ENCODE assay signal across 8 cellular contexts in the genomic region with DNA sequence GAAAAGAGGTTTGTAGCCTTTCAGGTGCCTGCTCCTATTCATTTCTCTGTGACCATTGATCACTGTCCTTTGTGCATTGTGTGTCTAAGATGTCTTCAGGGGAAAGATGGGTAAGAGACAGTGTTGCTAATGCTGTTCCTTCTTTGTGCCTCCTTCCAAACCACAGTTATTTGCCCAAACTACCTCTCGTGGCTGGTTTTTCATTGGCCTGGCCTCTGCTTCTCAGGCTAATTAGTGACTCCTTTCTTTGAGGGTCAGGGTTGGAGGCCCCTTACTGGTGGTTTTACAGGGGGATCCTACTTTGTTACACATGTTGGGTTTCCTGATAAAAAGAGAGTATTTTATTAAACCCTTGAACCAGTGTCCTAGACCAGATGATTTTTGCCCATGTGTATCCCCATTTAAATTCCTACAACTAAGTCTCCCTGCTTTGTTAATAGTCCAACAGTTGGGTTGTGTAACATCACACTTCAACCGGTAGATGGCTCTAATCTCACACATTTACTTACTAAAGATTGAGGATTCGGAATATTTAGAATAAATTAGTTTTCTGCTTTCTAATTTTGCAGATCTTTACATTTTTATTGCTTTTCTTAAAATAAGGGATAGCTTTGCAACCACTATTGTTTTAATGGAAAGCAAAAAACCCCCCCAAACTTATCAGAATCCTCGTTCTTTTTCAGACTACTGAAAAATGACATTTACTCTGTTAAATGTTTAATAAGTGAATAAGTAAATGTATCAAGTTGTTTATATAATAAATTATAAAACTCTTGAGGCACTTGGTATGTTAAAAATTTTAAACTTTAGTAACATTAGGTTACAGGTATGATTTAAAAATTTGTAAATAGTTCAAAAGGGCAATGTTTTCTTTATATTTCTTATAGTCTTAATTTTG. TPM values are rescaled to one million over a fixed set of nuclear protein-coding genes. Genes with fewer than 3 reads are reported as not detected.
DNase-seq lines count a peak whose midpoint lies in the region; ATAC-seq, FAIRE-seq and TF ChIP-seq lines count a peak whose summit lies in the region.

No MANE protein-coding gene starts in this region.

- H3K9me1 ChIP-seq in K562 (ENCODE audit: control insufficient read depth, insufficient read depth, low read length) (no peaks in the 10 kb centered on the region), keratinocyte (ENCODE audit: control insufficient read depth, extremely low read depth, insufficient read depth, low read length) (no peaks in the 10 kb centered on the region)

- no peak for TF ChIP-seq POLR2A in K562 (conservative IDR thresholded peaks at IDR 0.05)

- CTCF ChIA-PET in K562 (lab: Yijun Ruan, JAX; ENCODE audit: low intra/inter-chr PET ratio) = interaction anchor here (1.0 to 1.6 kb wide), 2 partner anchors 70 to 589 kb away, joined by 3 to 6 read pairs; no protein-coding TSS in a partner anchor

- H4K20me1 ChIP-seq in K562 (replicated peaks; ENCODE audit: control insufficient read depth, insufficient read depth, low read length) (peaks cover 14% of the 10 kb centered on the region), keratinocyte (ENCODE audit: control insufficient read depth, extremely low read depth, insufficient read depth, low read length) (peaks cover 7% of the 10 kb centered on the region)

- no peaks in the 10 kb centered on the region for H3K9me3 ChIP-seq in K562 (replicated peaks; ENCODE audit: control insufficient read depth, insufficient read depth, low read depth, low read length)
- no peaks in the 10 kb centered on the region for H3K9me3 ChIP-seq in keratinocyte (ENCODE audit: control insufficient read depth, low read depth, low read length)
- H3K9me3 ChIP-seq in stomach smooth muscle (ENCODE audit: control insufficient read depth in 2 of 2, low read length in 2 of 2) = no peaks in the 10 kb centered on the region

- H2AFZ ChIP-seq in K562 (ENCODE audit: low read depth, low read length) = no peak overlapping the region
- no peak overlapping the region for H2AFZ ChIP-seq in keratinocyte (ENCODE audit: control insufficient read depth, low read length)

- H3K27ac ChIP-seq in C4-2B (peak overlapping the region; percentile 92; the same call in 1 of the 2 replicates), K562 (ENCODE audit: extremely low read depth, low read depth, low read length) (no peak overlapping the region; the same call in 1 of the 3 replicates), keratinocyte (ENCODE audit: control insufficient read depth, insufficient read depth, low read length) (peak overlapping the region; percentile 32), stomach smooth muscle (ENCODE audit: low read length) (no peak overlapping the region)

- peaks cover 62% of the 10 kb centered on the region for H3K79me2 ChIP-seq in K562 (ENCODE audit: control insufficient read depth, insufficient read depth, low read length)
- H3K79me2 ChIP-seq in keratinocyte (ENCODE audit: control insufficient read depth, insufficient read depth, low read length) = peaks cover 55% of the 10 kb centered on the region

- dilution Hi-C loops in keratinocyte (cut with MboI; ENCODE audit: extremely low pct_ligation_motif_present, low sequenced_read_pairs) = no loop called here

- ATAC-seq in K562 (peak; percentile 27; the same call in 2 of the 3 replicates), HG03135 (IDR thresholded peaks at IDR 0.05; ENCODE audit: unreplicated experiment) (no peak)

- TF ChIP-seq EP300 in K562 (IDR thresholded peaks at IDR 0.05; ENCODE audit: low read length) = no peak

- in situ Hi-C loops in K562 (cut with MboI) = no loop called here

- POLR2A ChIA-PET in K562 (lab: Yijun Ruan, JAX) = interaction anchor here (0.6 kb wide), 1 partner anchor 347 kb away, joined by 3 read pairs; no protein-coding TSS in a partner anchor

- H3K36me3 ChIP-seq in K562 (ENCODE audit: control insufficient read depth, insufficient read depth, low read length) (peaks cover 46% of the 10 kb centered on the region), keratinocyte (ENCODE audit: control insufficient read depth in 2 of 2, extremely low read depth in 1 of 2, insufficient read depth in 2 of 2, low read length in 2 of 2) (peaks cover 4 to 11% of the 10 kb centered on the region in 2 experiments), stomach smooth muscle (ENCODE audit: control insufficient read depth in 2 of 2, insufficient read depth in 2 of 2, low read length in 2 of 2) (no peaks in the 10 kb centered on the region)

- intact Hi-C loops in K562 (cut with micrococcal nuclease) = loop anchor here (1.0 to 10.0 kb wide), 6 partner anchors 70 to 589 kb away; partner anchors contain the start of gene HSPD1

- FAIRE-seq in GM18507 (lab: Jason Lieb, UNC) (peak; percentile 82), K562 (lab: Jason Lieb, UNC) (peak; percentile 68), keratinocyte (lab: Jason Lieb, UNC) (no peak)

- no peak for DNase-seq in GM18507 (ENCODE audit: extremely low spot score, insufficient read length, low read depth)
- peak; percentile 42 for DNase-seq in NCI-H69 (lab: John Stamatoyannopoulos, UW)
- peak in 1 of 4 experiments; percentile 40 for DNase-seq in K562 (ENCODE audit: extremely low read depth in 1 of 4, low spot score in 3 of 4)
- DNase-seq in keratinocyte (ENCODE audit: low read depth, low spot score) = no peak
- no peak for DNase-seq in NCI-H2081 treated with DMSO at 0.1 percent for 48 hours (lab: John Stamatoyannopoulos, UW)

- H3K4me2 ChIP-seq in K562 (ENCODE audit: insufficient read depth, low read length) = peak overlapping the region; percentile 85
- peak overlapping the region; percentile 92 for H3K4me2 ChIP-seq in keratinocyte (ENCODE audit: control insufficient read depth, extremely low read depth, insufficient read depth, low read depth, low read length)

- TF ChIP-seq CTCF in C4-2B (conservative IDR thresholded peaks at IDR 0.05) (peak; percentile 83), K562 (IDR thresholded peaks at IDR 0.05 in 2 of 3, conservative IDR thresholded peaks at IDR 0.05 in 1 of 3; ENCODE audit: insufficient read depth in 2 of 3, low read depth in 1 of 3, low read length in 3 of 3) (peak; percentile 17 to 60 (median 50); a peak in 4 of 6 replicates), keratinocyte (optimal IDR thresholded peaks at IDR 0.05 in 1 of 3, IDR thresholded peaks at IDR 0.05 in 1 of 3, conservative IDR thresholded peaks at IDR 0.05 in 1 of 3; ENCODE audit: extremely low read depth in 1 of 3, insufficient read depth in 2 of 3, low read length in 3 of 3) (peak in 2 of 3 experiments; percentile 52 to 69)

- H3K4me3 ChIP-seq in K562 = peak overlapping the region; percentile 88
- peak overlapping the region; percentile 83 to 91 (median 91) for H3K4me3 ChIP-seq in keratinocyte (ENCODE audit: control insufficient read depth in 2 of 3, extremely low read depth in 1 of 3, insufficient read depth in 2 of 3, low read depth in 1 of 3, low read length in 3 of 3)
- peak overlapping the region; percentile 94 to 95 for H3K4me3 ChIP-seq in stomach smooth muscle (ENCODE audit: low read length in 2 of 2)

- peak; percentile 62 to 66 for TF ChIP-seq RAD21 in K562 (CRISPR knock-in tag; conservative IDR thresholded peaks at IDR 0.05 in 1 of 2, IDR thresholded peaks at IDR 0.05 in 1 of 2)

- H3K4me1 ChIP-seq in K562 (replicated peaks in 1 of 2; ENCODE audit: control insufficient read depth in 2 of 2, insufficient read depth in 2 of 2, low read length in 2 of 2) = peaks cover 5 to 12% of the 10 kb centered on the region in 2 experiments; a peak in 4 of 5 replicates
- H3K4me1 ChIP-seq in keratinocyte (ENCODE audit: control insufficient read depth, extremely low read depth, insufficient read depth, low read length) = peaks cover 21% of the 10 kb centered on the region
- peaks cover 18% of the 10 kb centered on the region for H3K4me1 ChIP-seq in stomach smooth muscle (ENCODE audit: control insufficient read depth, insufficient read depth, low read length)

- no peaks in the 10 kb centered on the region for H3K27me3 ChIP-seq in K562 (ENCODE audit: control insufficient read depth in 2 of 2, insufficient read depth in 2 of 2, low read length in 2 of 2)
- no peaks in the 10 kb centered on the region for H3K27me3 ChIP-seq in keratinocyte (ENCODE audit: control insufficient read depth, extremely low read depth, insufficient read depth, low read length)
- H3K27me3 ChIP-seq in stomach smooth muscle (ENCODE audit: control insufficient read depth in 1 of 2, insufficient read depth in 2 of 2, low read length in 2 of 2) = no peaks in the 10 kb centered on the region

- H3K9ac ChIP-seq in K562 (ENCODE audit: insufficient read depth in 1 of 2, low read depth in 2 of 2, low read length in 2 of 2) = peak overlapping the region; percentile 2 to 52; a peak in 3 of 4 replicates
- H3K9ac ChIP-seq in keratinocyte (ENCODE audit: control insufficient read depth, extremely low read depth, insufficient read depth, low read length) = peak overlapping the region; percentile 79
- peak overlapping the region; percentile 68 to 83 for H3K9ac ChIP-seq in stomach smooth muscle (ENCODE audit: low read length in 2 of 2)

- BruUV-seq in K562 (replicated peaks; lab: Mats Ljungman, UMichigan) = no TSS peak

- whole genome bisulfite sequencing in K562 (ENCODE audit: insufficient coverage, low coverage, missing lambda C conversion rate) = 3% methylated on average over 4 of the region's 4 CpGs

RNA-seq across cellular contexts. Expression of gene MARS2, which starts 2.4 kb away (rescaled TPM):
- total RNA-seq in K562 (2011; cell fraction: chromatin; rRNA removed; ENCODE audit: low replicate concordance) = 13.7 and 22.5 TPM in 2 replicates
- total RNA-seq in K562 (2011; cell fraction: nucleolus; rRNA removed) = 21.3 and 24.2 TPM in 2 replicates
- total RNA-seq in K562 (2011; cell fraction: nucleoplasm; rRNA removed) = 18.8 and 20.4 TPM in 2 replicates
- total RNA-seq in K562 (2014; rRNA removed) (10.2 and 13.8 TPM in 2 replicates), K562 (2014; rRNA removed; fragmentation: Illumina TruSeq; extraction: Trizol) (9.9 and 12.7 TPM in 2 replicates), K562 (2015; rRNA removed; fragmentation: Illumina TruSeq; extraction: Trizol) (12.1 and 12.5 TPM in 2 replicates), K562 (2021) (17.6 and 20.7 TPM in 2 replicates)
- polyA plus RNA-seq in K562 (2011; rRNA removed) (6.9 and 7.8 TPM in 2 replicates), K562 (2014; fragmentation: Illumina TruSeq; extraction: Trizol) (12.5 and 17.1 TPM in 2 replicates), K562 (2014; fragmentation: Nextera tagmentation; extraction: Ambion mirVana) (1 to 10 TPM; 4.0 to 6.9 TPM), K562 (2014; rRNA removed) (12.2 and 12.7 TPM in 2 replicates), keratinocyte (7.4 to 9.6 TPM (median 9.2 TPM) in 3 replicates)
- polyA plus RNA-seq in K562 (2011; cell fraction: cytosol; rRNA removed) = 6.2 and 9.7 TPM in 2 replicates
- polyA plus RNA-seq in K562 (2011; cell fraction: nucleus; rRNA removed) = 9.7 and 13.4 TPM in 2 replicates
- polyA plus RNA-seq in K562 (2012) = 6.6 and 11.1 TPM in 2 replicates
- polyA minus RNA-seq in K562 (2011; rRNA and poly(A)+ RNA removed) = 13.0 and 15.1 TPM in 2 replicates
- 7.5 and 11.8 TPM in 2 replicates for polyA minus RNA-seq in K562 (2011; cell fraction: cytosol; rRNA and poly(A)+ RNA removed)
- polyA minus RNA-seq in K562 (2011; cell fraction: nucleus; rRNA and poly(A)+ RNA removed) = 17.6 and 24.2 TPM in 2 replicates
- polyA plus RNA-seq in keratinocyte (2011; ENCODE audit: low read depth) = 0.71 TPM
- 5.2 and 6.1 TPM in 2 replicates for polyA plus RNA-seq in keratinocyte (2011; cell fraction: cytosol; rRNA removed)
- polyA plus RNA-seq in keratinocyte (2011; cell fraction: nucleus; rRNA removed) = 13.8 and 14.7 TPM in 2 replicates
- 5.0 and 8.3 TPM in 2 replicates for polyA plus RNA-seq in keratinocyte (2012; ENCODE audit: low replicate concordance)
- 7.0 to 15.5 TPM (median 14.5 TPM) in 3 replicates for polyA minus RNA-seq in keratinocyte
- polyA minus RNA-seq in keratinocyte (2011; cell fraction: cytosol; rRNA and poly(A)+ RNA removed) = 12.9 TPM
- polyA minus RNA-seq in keratinocyte (2011; cell fraction: nucleus; rRNA and poly(A)+ RNA removed) = 17.8 and 18.2 TPM in 2 replicates

RNA-seq across cellular contexts. Expression of gene RFTN2, which starts 32.2 kb away (rescaled TPM):
- total RNA-seq in K562 (2011; cell fraction: chromatin; rRNA removed; ENCODE audit: low replicate concordance) = not detected in 2 replicates
- not detected in 2 replicates for total RNA-seq in K562 (2011; cell fraction: nucleolus; rRNA removed)
- total RNA-seq in K562 (2011; cell fraction: nucleoplasm; rRNA removed) = not detected in 2 replicates
- not detected in 2 replicates for total RNA-seq in K562 (2014; rRNA removed)
- total RNA-seq in K562 (2014; rRNA removed; fragmentation: Illumina TruSeq; extraction: Trizol) = not detected in 2 replicates
- 0.11 TPM in 1 of 2 replicates, not detected in the other for total RNA-seq in K562 (2015; rRNA removed; fragmentation: Illumina TruSeq; extraction: Trizol)
- total RNA-seq in K562 (2021) = not detected in 2 replicates
- polyA plus RNA-seq in K562 (2011; rRNA removed) = not detected in 2 replicates
- polyA plus RNA-seq in K562 (2011; cell fraction: cytosol; rRNA removed) = not detected in 2 replicates
- polyA plus RNA-seq in K562 (2011; cell fraction: nucleus; rRNA removed) = not detected in 2 replicates
- 0.05 and 0.06 TPM in 2 replicates for polyA plus RNA-seq in K562 (2012)
- polyA plus RNA-seq in K562 (2014; fragmentation: Illumina TruSeq; extraction: Trizol) = 0.04 TPM in 1 of 2 replicates, not detected in the other
- polyA plus RNA-seq in K562 (2014; fragmentation: Nextera tagmentation; extraction: Ambion mirVana) = under 1 TPM in 1 of 2 experiments, not detected in 1; 0.01 TPM
- 0.05 TPM in 1 of 2 replicates, not detected in the other for polyA plus RNA-seq in K562 (2014; rRNA removed)
- polyA minus RNA-seq in K562 (2011; rRNA and poly(A)+ RNA removed) = not detected in 2 replicates
- not detected in 2 replicates for polyA minus RNA-seq in K562 (2011; cell fraction: cytosol; rRNA and poly(A)+ RNA removed)
- not detected in 2 replicates for polyA minus RNA-seq in K562 (2011; cell fraction: nucleus; rRNA and poly(A)+ RNA removed)
- polyA plus RNA-seq in keratinocyte = 0.18 to 0.37 TPM (median 0.25 TPM) in 3 replicates
- polyA plus RNA-seq in keratinocyte (2011; ENCODE audit: low read depth) = 0.41 TPM
- 0.50 and 0.51 TPM in 2 replicates for polyA plus RNA-seq in keratinocyte (2011; cell fraction: cytosol; rRNA removed)
- polyA plus RNA-seq in keratinocyte (2011; cell fraction: nucleus; rRNA removed) = 0.08 and 0.20 TPM in 2 replicates
- polyA plus RNA-seq in keratinocyte (2012; ENCODE audit: low replicate concordance) = 0.23 and 0.27 TPM in 2 replicates
- 0.06 to 0.30 TPM (median 0.07 TPM) in 3 replicates for polyA minus RNA-seq in keratinocyte
- polyA minus RNA-seq in keratinocyte (2011; cell fraction: cytosol; rRNA and poly(A)+ RNA removed) = not detected
- 0.39 TPM in 1 of 2 replicates, not detected in the other for polyA minus RNA-seq in keratinocyte (2011; cell fraction: nucleus; rRNA and poly(A)+ RNA removed)

Comparison
In these comparisons a context has a peak if more than half of its experiments do, and no peak if none do; other contexts are left out.
1. H3K27ac ChIP-seq: peak in C4-2B (single experiment) and keratinocyte (single experiment); none in K562 (single experiment) and stomach smooth muscle (single experiment).
2. H3K9ac ChIP-seq: peak in every context shown above with its lines; median percentile 79 in keratinocyte; 76 in stomach smooth muscle; 27 in K562.
3. Peak in every context shown above with its lines, with median percentiles within 50 percentile points of each other: CTCF ChIP-seq and H3K4me3 ChIP-seq.